ENCODE assay signal across 15 cellular contexts in the genomic region with DNA sequence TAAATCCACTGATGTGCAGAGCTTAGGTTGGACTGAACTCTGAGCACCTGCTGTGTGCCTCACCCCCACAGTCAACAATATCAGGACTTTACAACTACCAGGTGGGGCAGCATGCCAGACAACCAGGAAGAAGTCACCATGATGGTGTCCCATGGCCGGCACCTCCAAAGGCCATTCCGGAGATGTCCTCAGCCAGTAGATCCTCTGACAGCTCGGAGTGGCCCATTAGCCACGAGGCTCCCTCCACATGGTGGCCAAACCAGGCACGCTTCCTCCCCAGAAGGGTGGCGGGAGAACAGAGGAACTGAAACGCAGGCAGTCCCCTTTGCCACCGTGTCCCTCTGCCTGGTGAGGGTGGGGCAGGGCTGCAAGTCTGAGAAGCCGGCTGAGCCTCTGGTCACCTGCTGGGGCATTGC.
DNase-seq lines count a peak whose midpoint lies in the region; ATAC-seq and TF ChIP-seq lines count a peak whose summit lies in the region.
"Had no signal": no experiment of that assay in that cellular context is flagged by ENCODE, and none has a peak within 500 bp of the region (broad histone marks: within the 10 kb centered on the region; RNA-seq: fewer than 3 reads in every experiment).

No MANE protein-coding gene starts in this region.

- H3K14ac ChIP-seq in mesenchymal stem cell (ENCODE audit: low read length in 2 of 2), result peak overlapping the region in 1 of 2 experiments; percentile 9

- 0 out of 2 replicates have a peak overlapping the region, but pooled peaks have one; percentile 3 for H3K27ac ChIP-seq in C4-2B
- H3K27ac ChIP-seq in mesenchymal stem cell (ENCODE audit: low read length, poor library complexity, severe bottlenecking), result no peak overlapping the region
- no peak overlapping the region for H3K27ac ChIP-seq in RWPE1
- no peak overlapping the region for H3K27ac ChIP-seq in endodermal cell (ENCODE audit: low read depth, low read length)

- no peak overlapping the region for H3K4me3 ChIP-seq in mesenchymal stem cell (ENCODE audit: insufficient read depth in 1 of 2, low read depth in 1 of 2, low read length in 2 of 2)
- no peak overlapping the region for H3K4me3 ChIP-seq in endodermal cell (ENCODE audit: low read length)

- no peak overlapping the region for H2AFZ ChIP-seq in mesenchymal stem cell (ENCODE audit: low read depth, low read length)

- H3K23ac ChIP-seq in mesenchymal stem cell (ENCODE audit: low read length in 2 of 2), result no peak overlapping the region

- DNase-seq in NOMO-1 treated with DMSO at 0.1 percent for 48 hours (lab: John Stamatoyannopoulos, UW; ENCODE audit: unreplicated experiment) (peak; percentile 53), mesenchymal stem cell (no peak), RWPE1 (ENCODE audit: low spot score) (no peak), NCI-H524 treated with DMSO at 0.1 percent for 48 hours (lab: John Stamatoyannopoulos, UW) (no peak), endodermal cell (no peak), middle frontal gyrus (ENCODE audit: extremely low spot score, low spot score) (no peak)
- DNase-seq: activated CD8-positive, alpha-beta memory T cell treated with anti-CD3 and anti-CD28 coated beads, Interleukin-2, amount 50 U/mL, for 4 hours; DMS79; foreskin melanocyte; OCI-M1; SW 1271 had no signal

- no peaks in the 10 kb centered on the region for H3K79me1 ChIP-seq in mesenchymal stem cell (replicated peaks; ENCODE audit: low read length, poor library complexity, severe bottlenecking)

- H3K4me1 ChIP-seq in mesenchymal stem cell (ENCODE audit: control insufficient read depth, insufficient read depth, low read depth, low read length), result no peaks in the 10 kb centered on the region
- H3K4me1 ChIP-seq in endodermal cell (ENCODE audit: control insufficient read depth, insufficient read depth, low read length), result peaks cover 13% of the 10 kb centered on the region

- H3K18ac ChIP-seq in mesenchymal stem cell (ENCODE audit: low read depth in 1 of 2, low read length in 2 of 2), result no peak overlapping the region

- no peaks in the 10 kb centered on the region for H3K36me3 Mint-ChIP-seq in endodermal cell (ENCODE audit: low read depth)
- H3K36me3 Mint-ChIP-seq: activated naive CD4-positive, alpha-beta T cell treated with anti-CD3 and anti-CD28 coated beads, Interleukin-2, amount 50 U/mL, for 72 hours had no signal

- peak overlapping the region in 1 of 2 experiments; percentile 12 for H2BK12ac ChIP-seq in mesenchymal stem cell (ENCODE audit: low read length in 2 of 2)

- no peak overlapping the region for H3K4ac ChIP-seq in mesenchymal stem cell (ENCODE audit: low read depth in 1 of 2, low read length in 2 of 2)

- peak; percentile 63 for ATAC-seq in GM19463 (IDR thresholded peaks at IDR 0.05; ENCODE audit: unreplicated experiment)
- ATAC-seq: activated CD4-positive, CD25-positive, alpha-beta regulatory T cell treated with anti-CD3 and anti-CD28 coated beads, Interleukin-2, amount 50 U/mL, for 24 hours; activated naive CD4-positive, alpha-beta T cell treated with anti-CD3 and anti-CD28 coated beads, Interleukin-2, amount 50 U/mL, for 72 hours had no signal

- peaks cover 2% of the 10 kb centered on the region for H3K27me3 Mint-ChIP-seq in endodermal cell (ENCODE audit: insufficient read depth)

- no peak overlapping the region for H3K27ac Mint-ChIP-seq in endodermal cell
- H3K27ac Mint-ChIP-seq: activated naive CD4-positive, alpha-beta T cell treated with anti-CD3 and anti-CD28 coated beads, Interleukin-2, amount 50 U/mL, for 72 hours had no signal

- CTCF ChIA-PET in RWPE1 (lab: Yijun Ruan, JAX), result no interaction called here

- H3K9me3 Mint-ChIP-seq in endodermal cell, result no peaks in the 10 kb centered on the region

- H3K36me3 ChIP-seq in mesenchymal stem cell (ENCODE audit: control insufficient read depth in 1 of 2, insufficient read depth in 2 of 2, low read depth in 1 of 2, low read length in 2 of 2) (no peaks in the 10 kb centered on the region), endodermal cell (ENCODE audit: control insufficient read depth, insufficient read depth, low read length) (no peaks in the 10 kb centered on the region)

- POLR2A ChIA-PET in RWPE1 (lab: Yijun Ruan, JAX; ENCODE audit: low non-redundant PET), result no interaction called here

- H2AK5ac ChIP-seq in mesenchymal stem cell (ENCODE audit: low read length, severe bottlenecking), result no peak overlapping the region

- H2BK5ac ChIP-seq in mesenchymal stem cell (ENCODE audit: low read depth, low read length, poor library complexity, severe bottlenecking), result no peak overlapping the region

- TF ChIP-seq CTCF in C4-2B (conservative IDR thresholded peaks at IDR 0.05), result no peak
- TF ChIP-seq CTCF in RWPE1 (conservative IDR thresholded peaks at IDR 0.05; ENCODE audit: low read depth), result no peak
- TF ChIP-seq CTCF in endodermal cell (conservative IDR thresholded peaks at IDR 0.05), result no peak

- H3K9me3 ChIP-seq in mesenchymal stem cell (ENCODE audit: control insufficient read depth, low read length) (no peaks in the 10 kb centered on the region), endodermal cell (ENCODE audit: control insufficient read depth, low read length) (no peaks in the 10 kb centered on the region)

- no peak overlapping the region for H2BK15ac ChIP-seq in mesenchymal stem cell (ENCODE audit: low read depth, poor library complexity, severe bottlenecking)

- H3K4me3 Mint-ChIP-seq in endodermal cell, result no peak overlapping the region

- H3K9ac ChIP-seq in mesenchymal stem cell (ENCODE audit: low read length) (no peak overlapping the region), endodermal cell (ENCODE audit: extremely low read depth, low read length, poor library complexity, severe bottlenecking) (no peak overlapping the region)

- H3K27me3 ChIP-seq in mesenchymal stem cell (ENCODE audit: control insufficient read depth in 1 of 2, insufficient read depth in 1 of 2, low read length in 2 of 2), result peaks cover 16% of the 10 kb centered on the region in 2 experiments
- H3K27me3 ChIP-seq in endodermal cell (ENCODE audit: control insufficient read depth, insufficient read depth, low read length, poor library complexity, severe bottlenecking), result no peaks in the 10 kb centered on the region

- 94% methylated on average over 9 of the region's 9 CpGs for WGBS in mesenchymal stem cell
- WGBS in endodermal cell (ENCODE audit: insufficient coverage in 1 of 2, insufficient read length in 1 of 2), 2 experiments, result 91 to 95% methylated on average over 7 to 9 of the region's 9 CpGs

- peaks cover 40% of the 10 kb centered on the region for H3K4me1 Mint-ChIP-seq in endodermal cell

- H4K91ac ChIP-seq in mesenchymal stem cell (ENCODE audit: low read length), result peak overlapping the region; percentile 45

- no peak overlapping the region for H3K4me2 ChIP-seq in mesenchymal stem cell (ENCODE audit: low read length, poor library complexity, severe bottlenecking)

- no peak overlapping the region for H2BK120ac ChIP-seq in mesenchymal stem cell (ENCODE audit: low read depth, low read length)

- H4K8ac ChIP-seq in mesenchymal stem cell (ENCODE audit: low read length), result no peak overlapping the region
